ENCODE assay signal across 9 cellular contexts in genomic region chr9:32142074-32142473, GRCh38.
"Had no signal": no experiment of that assay in that cellular context is flagged by ENCODE, and none has a peak within 500 bp of the region (broad histone marks: within the 10 kb centered on the region; RNA-seq: fewer than 3 reads in every experiment).

No MANE protein-coding gene starts in this region.

- H3K4me3 ChIP-seq: GM23248, GM23338, HAP-1 had no signal

- H3K4me1 ChIP-seq: HAP-1 had no signal

- H3K36me3 ChIP-seq: HAP-1 had no signal

- DNase-seq: GM23248, GOT3, H7, H9, HCEC 1CT, HFFc6 had no signal

- H3K4me2 ChIP-seq: GM23338 had no signal

- ATAC-seq: GM23338, HCT116 had no signal

- H3K9me3 ChIP-seq: HAP-1 had no signal

- H2AFZ ChIP-seq: GM23248, GM23338 had no signal

- H3K27ac ChIP-seq: GM23248 had no signal

- H3K9ac ChIP-seq: GM23248 had no signal
